Comparison of ENCODE assay signal across 20 cellular contexts in the genomic region with DNA sequence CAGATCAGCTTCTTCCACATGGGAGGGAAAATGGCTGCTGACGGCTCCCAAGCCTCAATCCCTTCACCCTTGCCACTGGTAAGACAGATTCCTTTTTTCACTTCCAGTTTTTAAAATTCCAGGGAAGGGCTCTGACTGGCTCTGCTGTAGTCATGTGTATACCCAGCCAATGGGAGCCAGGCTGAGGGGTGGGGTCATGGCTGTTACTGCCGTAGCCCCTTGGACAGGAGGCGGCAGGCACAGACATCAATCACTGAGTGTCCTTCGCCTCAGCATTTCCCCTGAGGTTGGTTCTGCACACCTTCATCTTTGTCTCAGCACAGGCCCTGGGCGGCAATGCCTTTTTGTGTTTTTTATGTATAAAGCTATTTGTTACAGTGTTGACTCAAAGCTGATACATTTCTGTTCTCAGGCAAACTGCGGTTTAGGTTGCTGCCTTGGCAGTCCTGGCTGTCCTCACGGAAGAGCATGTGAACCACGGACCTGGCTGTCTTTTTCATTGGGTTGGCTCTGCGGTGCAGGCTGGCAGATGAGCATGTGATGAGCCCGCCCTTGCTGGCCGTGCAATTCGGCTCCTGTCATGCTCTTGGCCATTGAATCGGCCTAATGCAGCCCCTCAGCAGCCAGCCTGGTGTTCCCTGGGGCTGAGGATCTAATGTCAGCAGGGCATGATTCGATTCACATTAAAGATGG.
DNase-seq lines count a peak whose midpoint lies in the region; ATAC-seq, FAIRE-seq and TF ChIP-seq lines count a peak whose summit lies in the region.
"Had no signal": no experiment of that assay in that cellular context is flagged by ENCODE, and none has a peak within 500 bp of the region (broad histone marks: within the 10 kb centered on the region; RNA-seq: fewer than 3 reads in every experiment).

No MANE protein-coding gene starts in this region.

- no peaks in the 10 kb centered on the region for H3K79me2 ChIP-seq in GM23338 (replicated peaks; ENCODE audit: insufficient read depth)
- no peaks in the 10 kb centered on the region for H3K79me2 ChIP-seq in K562 (ENCODE audit: control insufficient read depth, insufficient read depth, low read length)

- FAIRE-seq in K562 (lab: Jason Lieb, UNC) (no peak), frontal cortex (lab: Jason Lieb, UNC) (no peak)
- FAIRE-seq: A204.1, G401.6, GM12878 had no signal

- H3K9me3 Mint-ChIP-seq in GM23338, result peaks cover 20% of the 10 kb centered on the region
- H3K9me3 Mint-ChIP-seq: HFFc6 had no signal

- H2AFZ ChIP-seq in GM23338 (peak overlapping the region; percentile 67; the same call in 1 of the 2 replicates), K562 (ENCODE audit: low read depth, low read length) (peak overlapping the region; percentile 40; the same call in 1 of the 2 replicates)

- H3K9me1 ChIP-seq in K562 (ENCODE audit: control insufficient read depth, insufficient read depth, low read length), result no peaks in the 10 kb centered on the region

- no peak overlapping the region for H3K4me3 Mint-ChIP-seq in GM23338
- H3K4me3 Mint-ChIP-seq: HFFc6 had no signal

- peaks cover 9% of the 10 kb centered on the region; the same call in 1 of the 2 replicates for H3F3A ChIP-seq in GM23338 (replicated peaks; ENCODE audit: low read depth)

- H3K4me3 ChIP-seq in GM23338, result no peak overlapping the region
- no peak overlapping the region for H3K4me3 ChIP-seq in MG63
- H3K4me3 ChIP-seq in K562, result no peak overlapping the region
- H3K4me3 ChIP-seq: BLaER1, GM12878 had no signal

- H3K9me2 ChIP-seq in GM23338 (ENCODE audit: insufficient read depth), result peaks cover 7% of the 10 kb centered on the region; the same call in 1 of the 2 replicates

- 23% methylated on average over 13 of the region's 14 CpGs for WGBS in K562 (ENCODE audit: insufficient coverage, low coverage, missing lambda C conversion rate)

- intact Hi-C loops in K562 (cut with micrococcal nuclease), result no loop called here

- H3K4me1 Mint-ChIP-seq in GM23338, result peaks cover 39% of the 10 kb centered on the region

- H3K27me3 Mint-ChIP-seq in GM23338 (ENCODE audit: insufficient read depth, low read depth, poor library complexity), result peaks cover 8% of the 10 kb centered on the region

- TF ChIP-seq RAD21 in K562 (CRISPR knock-in tag; conservative IDR thresholded peaks at IDR 0.05 in 1 of 2, IDR thresholded peaks at IDR 0.05 in 1 of 2), result no peak

- peaks cover 26% of the 10 kb centered on the region for H3K4me1 ChIP-seq in GM23338 (ENCODE audit: insufficient read depth)
- peaks cover 0 to 6% of the 10 kb centered on the region in 2 experiments; a peak in 1 of 5 replicates for H3K4me1 ChIP-seq in K562 (replicated peaks in 1 of 2; ENCODE audit: control insufficient read depth in 2 of 2, insufficient read depth in 2 of 2, low read length in 2 of 2)

- H3K9me3 ChIP-seq in MG63 (no peaks in the 10 kb centered on the region), K562 (replicated peaks; ENCODE audit: control insufficient read depth, insufficient read depth, low read depth, low read length) (no peaks in the 10 kb centered on the region)

- peaks cover 22% of the 10 kb centered on the region for H3K36me3 Mint-ChIP-seq in GM23338 (ENCODE audit: low read depth)

- no peak for TF ChIP-seq POLR2A in K562 (conservative IDR thresholded peaks at IDR 0.05)

- H3K36me3 ChIP-seq in GM23338 (ENCODE audit: insufficient read depth) (no peaks in the 10 kb centered on the region), MG63 (no peaks in the 10 kb centered on the region), K562 (ENCODE audit: control insufficient read depth, insufficient read depth, low read length) (no peaks in the 10 kb centered on the region)
- H3K36me3 ChIP-seq: BLaER1 had no signal

- in situ Hi-C loops in K562 (cut with MboI), result no loop called here

- ATAC-seq in GM23338 (no peak; the same call in 2 of the 3 replicates), K562 (peak; percentile 79)
- ATAC-seq: GM12878, Panc1, Right ventricle myocardium inferior had no signal

- POLR2A ChIA-PET in K562 (lab: Yijun Ruan, JAX), result no interaction called here

- TF ChIP-seq EP300 in K562 (IDR thresholded peaks at IDR 0.05; ENCODE audit: low read length), result no peak

- no peak overlapping the region for H3K9ac ChIP-seq in K562 (ENCODE audit: insufficient read depth in 1 of 2, low read depth in 2 of 2, low read length in 2 of 2)
- H3K9ac ChIP-seq: BLaER1 had no signal

- CTCF ChIA-PET in K562 (lab: Yijun Ruan, JAX; ENCODE audit: low intra/inter-chr PET ratio), result no interaction called here

- DNase-seq in GM23338 (ENCODE audit: low spot score) (no peak), MG63 (peak; percentile 43), K562 (ENCODE audit: extremely low read depth in 1 of 4, low spot score in 3 of 4) (peak in 3 of 4 experiments; percentile 22 to 33 (median 29)), retina (peak; percentile 65), GM19238 (ENCODE audit: insufficient read length, low spot score) (no peak), frontal cortex (ENCODE audit: low spot score in 2 of 2) (no peak)
- no peak for DNase-seq in activated T-cell treated with anti-CD3 and anti-CD28 coated beads, Interleukin-2, amount 50 U/mL, for 48 hours
- DNase-seq: DND-41, GOT3, HFFc6, Karpas-422, NCI-H187 treated with DMSO at 0.1 percent for 48 hours, NCI-H2171 treated with DMSO at 0.1 percent for 48 hours, NCI-H774 had no signal

- TF ChIP-seq CTCF in GM23338 (conservative IDR thresholded peaks at IDR 0.05; ENCODE audit: low read depth in 2 of 2) (no peak), K562 (IDR thresholded peaks at IDR 0.05 in 2 of 3, conservative IDR thresholded peaks at IDR 0.05 in 1 of 3; ENCODE audit: insufficient read depth in 2 of 3, low read depth in 1 of 3, low read length in 3 of 3) (no peak)

- no peak overlapping the region for H3K27ac Mint-ChIP-seq in GM23338
- H3K27ac Mint-ChIP-seq: HFFc6 had no signal

- H4K20me1 ChIP-seq in GM23338 (replicated peaks; ENCODE audit: insufficient read depth) (no peaks in the 10 kb centered on the region), K562 (replicated peaks; ENCODE audit: control insufficient read depth, insufficient read depth, low read length) (no peaks in the 10 kb centered on the region)
- H4K20me1 ChIP-seq: BLaER1 had no signal

- H3K27ac ChIP-seq in GM23338 (ENCODE audit: low read depth) (no peak overlapping the region), K562 (ENCODE audit: extremely low read depth, low read depth, low read length) (no peak overlapping the region)
- H3K27ac ChIP-seq: BLaER1 had no signal

- no TSS peak for BruUV-seq in K562 (replicated peaks; lab: Mats Ljungman, UMichigan)

- H3K27me3 ChIP-seq in GM23338 (ENCODE audit: insufficient read depth), result peaks cover 4% of the 10 kb centered on the region; the same call in 1 of the 2 replicates
- no peaks in the 10 kb centered on the region for H3K27me3 ChIP-seq in MG63
- H3K27me3 ChIP-seq in K562 (ENCODE audit: control insufficient read depth in 2 of 2, insufficient read depth in 2 of 2, low read length in 2 of 2), result no peaks in the 10 kb centered on the region; a peak in 1 of 5 replicates

- H3K4me2 ChIP-seq in GM23338 (no peak overlapping the region), K562 (ENCODE audit: insufficient read depth, low read length) (no peak overlapping the region; the same call in 1 of the 2 replicates)
- H3K4me2 ChIP-seq: BLaER1 had no signal

TF ChIP-seq in GM23338, 12 proteins besides CTCF, POLR2A, EP300 and RAD21 (continues in another document):
- no peak for TF ChIP-seq CREB1 (CRISPR knock-in tag; IDR thresholded peaks at IDR 0.05; ENCODE audit: low read depth)
- TF ChIP-seq EZH2phosphoT487 (IDR thresholded peaks at IDR 0.05; ENCODE audit: unreplicated experiment), result no peak
- no peak for TF ChIP-seq STAT1 (IDR thresholded peaks at IDR 0.05; ENCODE audit: unreplicated experiment)
- no peak for TF ChIP-seq ETS1 (IDR thresholded peaks at IDR 0.05)

TF ChIP-seq in K562, 482 proteins besides CTCF, POLR2A, EP300 and RAD21:
- TF ChIP-seq NFYB (IDR thresholded peaks at IDR 0.05; ENCODE audit: extremely low read depth, insufficient read length) (peak; percentile 5), ZNF75A (CRISPR knock-in tag; IDR thresholded peaks at IDR 0.05) (no peak), MEIS2 (IDR thresholded peaks at IDR 0.05; ENCODE audit: partially characterized antibody) (peak; percentile 16), SNRNP70 (optimal IDR thresholded peaks at IDR 0.05; ENCODE audit: low read depth, low read length) (no peak)
- TF ChIP-seq, protein P1, sequence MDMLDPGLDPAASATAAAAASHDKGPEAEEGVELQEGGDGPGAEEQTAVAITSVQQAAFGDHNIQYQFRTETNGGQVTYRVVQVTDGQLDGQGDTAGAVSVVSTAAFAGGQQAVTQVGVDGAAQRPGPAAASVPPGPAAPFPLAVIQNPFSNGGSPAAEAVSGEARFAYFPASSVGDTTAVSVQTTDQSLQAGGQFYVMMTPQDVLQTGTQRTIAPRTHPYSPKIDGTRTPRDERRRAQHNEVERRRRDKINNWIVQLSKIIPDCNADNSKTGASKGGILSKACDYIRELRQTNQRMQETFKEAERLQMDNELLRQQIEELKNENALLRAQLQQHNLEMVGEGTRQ (CRISPR knock-in tag; IDR thresholded peaks at IDR 0.05), result no peak

Comparison
In these comparisons a context has a peak if more than half of its experiments do, and no peak if none do; other contexts are left out.
1. DNase-seq: peak in MG63 (single experiment), K562 (3 of 4) and retina (single experiment); none in GM23338 (single experiment), activated T-cell treated with anti-CD3 and anti-CD28 coated beads, Interleukin-2, amount 50 U/mL, for 48 hours (0 of 2), GM19238 (single experiment) and frontal cortex (0 of 2).